In the genomic region with DNA sequence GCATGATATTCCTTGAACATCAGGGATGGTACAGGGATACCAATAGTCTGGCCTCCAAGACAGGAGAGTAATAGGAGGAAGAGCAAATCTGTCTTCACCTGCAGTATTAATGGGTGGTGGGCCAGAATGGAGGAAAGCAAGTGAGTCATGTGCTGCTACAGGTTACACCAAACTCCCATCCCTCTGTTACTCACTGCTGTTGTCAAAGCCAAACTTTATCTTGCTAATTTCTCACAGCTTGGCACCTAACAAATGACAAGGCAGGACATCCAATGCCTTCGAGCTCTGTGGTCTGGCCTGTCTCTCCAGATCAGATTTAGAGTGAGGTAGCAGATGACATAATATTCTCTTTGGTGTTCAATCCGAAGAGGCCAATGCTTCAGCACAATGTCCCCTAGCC, we compare ENCODE assay signal across 28 cellular contexts. TPM values are rescaled to one million over a fixed set of nuclear protein-coding genes. Genes with fewer than 3 reads are reported as not detected.
"Had no signal": no experiment of that assay in that cellular context is flagged by ENCODE, and none has a peak within 500 bp of the region (broad histone marks: within the 10 kb centered on the region; RNA-seq: fewer than 3 reads in every experiment).

No MANE protein-coding gene starts in this region.

- H3K4me1 ChIP-seq: breast epithelium, Peyer's patch had no signal

- H3K4me3 Mint-ChIP-seq: activated CD4-positive, alpha-beta memory T cell treated with anti-CD3 and anti-CD28 coated beads for 36 hours; activated CD4-positive, alpha-beta T cell treated with anti-CD3 and anti-CD28 coated beads, Interleukin-2, amount 10 ng/mL, durations not matched to agents 24 days and 14 days; activated naive CD4-positive, alpha-beta T cell treated with anti-CD3 and anti-CD28 coated beads, Interleukin-2, amount 50 U/mL, for 24 hours; activated T-cell treated with anti-CD3 and anti-CD28 coated beads, Interleukin-2, amount 50 U/mL, for 72 hours; T-helper 1 cell treated with Interleukin-12 subunit alpha and Interleukin-12 subunit beta and Interleukin-4 antibody, amounts not matched to agents 30 μg/mL and 1 μg/mL, for 36 hours had no signal

- H3K27me3 ChIP-seq: breast epithelium, Peyer's patch, SJSA1 had no signal

- H3K4me3 ChIP-seq: breast epithelium, Peyer's patch, SJSA1 had no signal

- ATAC-seq: SK-N-SH treated with all-trans-retinoic acid at 6 μM for 48 hours had no signal

- H3K9me3 ChIP-seq: breast epithelium, Peyer's patch had no signal

- H3K27ac ChIP-seq: breast epithelium, Peyer's patch, RWPE1, SJSA1 had no signal

- H3K9me3 Mint-ChIP-seq: activated CD4-positive, alpha-beta memory T cell treated with anti-CD3 and anti-CD28 coated beads for 36 hours; activated CD4-positive, alpha-beta T cell treated with anti-CD3 and anti-CD28 coated beads, Interleukin-2, amount 10 ng/mL, durations not matched to agents 24 days and 14 days; activated naive CD4-positive, alpha-beta T cell treated with anti-CD3 and anti-CD28 coated beads, Interleukin-2, amount 50 U/mL, for 24 hours; activated T-cell treated with anti-CD3 and anti-CD28 coated beads, Interleukin-2, amount 50 U/mL, for 72 hours; activated T-helper 2 cell treated with anti-CD3 and anti-CD28 coated beads, Interferon-gamma antibody, Interleukin-2, Interleukin-4, amounts not matched to agents 10 μg/mL and 5 μg/mL and 100 μg/mL, durations not matched to agents 14 hours and 24 hours and 36 hours; T-helper 1 cell treated with Interleukin-12 subunit alpha and Interleukin-12 subunit beta and Interleukin-4 antibody, amounts not matched to agents 30 μg/mL and 1 μg/mL, for 36 hours had no signal

- H3K36me3 Mint-ChIP-seq: activated CD4-positive, alpha-beta memory T cell treated with anti-CD3 and anti-CD28 coated beads for 36 hours; activated naive CD4-positive, alpha-beta T cell treated with anti-CD3 and anti-CD28 coated beads, Interleukin-2, amount 50 U/mL, for 24 hours had no signal

- H3K36me3 ChIP-seq: breast epithelium, Peyer's patch, SJSA1 had no signal

- H3K27ac Mint-ChIP-seq: activated CD4-positive, alpha-beta memory T cell treated with anti-CD3 and anti-CD28 coated beads for 36 hours; activated CD4-positive, alpha-beta T cell treated with anti-CD3 and anti-CD28 coated beads, Interleukin-2, amount 10 ng/mL, durations not matched to agents 24 days and 14 days; activated naive CD4-positive, alpha-beta T cell treated with anti-CD3 and anti-CD28 coated beads, Interleukin-2, amount 50 U/mL, for 24 hours; activated T-cell treated with anti-CD3 and anti-CD28 coated beads, Interleukin-2, amount 50 U/mL, for 72 hours; activated T-helper 2 cell treated with anti-CD3 and anti-CD28 coated beads, Interferon-gamma antibody, Interleukin-2, Interleukin-4, amounts not matched to agents 10 μg/mL and 5 μg/mL and 100 μg/mL, durations not matched to agents 14 hours and 24 hours and 36 hours; T-helper 1 cell treated with Interleukin-12 subunit alpha and Interleukin-12 subunit beta and Interleukin-4 antibody, amounts not matched to agents 30 μg/mL and 1 μg/mL, for 36 hours had no signal

- DNase-seq: activated CD4-positive, alpha-beta memory T cell treated with anti-CD3 and anti-CD28 coated beads for 36 hours; activated CD4-positive, alpha-beta T cell treated with anti-CD3 and anti-CD28 coated beads, Interleukin-2, amount 10 ng/mL, durations not matched to agents 24 days and 14 days; activated CD4-positive, CD25-positive, alpha-beta regulatory T cell treated with anti-CD3 and anti-CD28 coated beads, Interleukin-2, amount 50 U/mL, for 72 hours; activated CD8-positive, alpha-beta memory T cell treated with anti-CD3 and anti-CD28 coated beads, Interleukin-2, amount 50 U/mL, for 4 hours; activated gamma-delta T cell treated with Interleukin-2 at 50 U/mL for 16 hours; activated T-cell treated with anti-CD3 and anti-CD28 coated beads, Interleukin-2, amount 50 U/mL, for 72 hours; aorta; caudate nucleus; Karpas-422; MM.1S; NCI-H1105; NCI-H1436; NCI-H1694 treated with DMSO at 0.1 percent for 48 hours; NCI-H2029 treated with DMSO at 0.1 percent for 48 hours; NCI-H345; NCI-H510A treated with DMSO at 0.1 percent for 48 hours; NCI-H69; NK-92 treated with Interleukin-12 subunit alpha and Interleukin-12 subunit beta, amount 100 ng/mL, for 24 hours; Peyer's patch; Right ventricle myocardium superior had no signal

RNA-seq across cellular contexts. Expression of a gene that starts 26.8 kb away (rescaled TPM):
- total RNA-seq: breast epithelium, cerebellum, Right ventricle myocardium superior, SJSA1 had no signal
